Comparison of ENCODE assay signal across 16 cellular contexts in the genomic region with DNA sequence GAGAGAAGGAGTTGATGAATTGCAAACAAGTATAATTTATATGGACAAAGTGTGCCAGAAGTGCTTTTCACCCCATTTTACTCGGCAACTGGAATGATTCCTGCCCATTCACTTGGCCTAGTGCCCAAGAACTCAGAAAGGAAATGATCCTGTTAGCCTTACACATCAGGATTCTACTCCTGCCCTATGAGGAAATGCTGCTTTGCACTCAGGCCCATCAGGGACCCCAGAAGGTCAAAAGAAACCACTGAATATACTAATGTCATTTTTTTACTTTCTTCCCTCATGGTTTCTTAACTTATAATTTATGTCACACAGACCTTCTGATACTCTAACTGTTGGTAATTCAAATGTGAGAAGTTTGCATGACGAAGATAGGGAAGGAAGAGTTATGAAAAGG.
DNase-seq lines count a peak whose midpoint lies in the region; ATAC-seq, FAIRE-seq and TF ChIP-seq lines count a peak whose summit lies in the region.
"Had no signal": no experiment of that assay in that cellular context is flagged by ENCODE, and none has a peak within 500 bp of the region (broad histone marks: within the 10 kb centered on the region; RNA-seq: fewer than 3 reads in every experiment).

No MANE protein-coding gene starts in this region.

- no peaks in the 10 kb centered on the region for H3K79me2 ChIP-seq in PC-3 (ENCODE audit: low read length)
- no peaks in the 10 kb centered on the region for H3K79me2 ChIP-seq in endothelial cell of umbilical vein (ENCODE audit: control insufficient read depth, insufficient read depth, low read length)

- H3K4me3 ChIP-seq in PC-3 (ENCODE audit: low read length) (no peak overlapping the region), endothelial cell of umbilical vein (replicated peaks in 1 of 3; ENCODE audit: insufficient read depth in 1 of 3, low read depth in 1 of 3, low read length in 3 of 3) (no peak overlapping the region), upper lobe of left lung (no peak overlapping the region)
- H3K4me3 ChIP-seq: pancreas, thyroid gland had no signal

- 39 to 41% methylated on average over 2 of the region's 2 CpGs for WGBS in upper lobe of left lung, 2 donors

- CTCF ChIA-PET in activated naive CD4-positive, alpha-beta T cell treated with anti-CD3 and anti-CD28 coated beads for 36 hours (lab: Charles Lee): no interaction called here
- CTCF ChIA-PET in PC-3 (lab: Charles Lee): no interaction called here
- CTCF ChIA-PET in endothelial cell of umbilical vein (lab: Charles Lee): no interaction called here
- CTCF ChIA-PET in WTC11 (lab: Charles Lee): no interaction called here

- H4K20me1 ChIP-seq in PC-3 (ENCODE audit: low read length) (no peaks in the 10 kb centered on the region), endothelial cell of umbilical vein (replicated peaks; ENCODE audit: control insufficient read depth, extremely low read depth, insufficient read depth, low read length) (no peaks in the 10 kb centered on the region)

- peak overlapping the region; percentile 90 for H3K27ac Mint-ChIP-seq in activated naive CD4-positive, alpha-beta T cell treated with anti-CD3 and anti-CD28 coated beads for 36 hours
- no peak overlapping the region for H3K27ac Mint-ChIP-seq in WTC11
- H3K27ac Mint-ChIP-seq: IgD-negative memory B cell, T-cell had no signal

- FAIRE-seq in endothelial cell of umbilical vein (lab: Jason Lieb, UNC): peak; percentile 70
- FAIRE-seq: pancreas had no signal

- H3K36me3 ChIP-seq in PC-3 (ENCODE audit: low read depth, low read length) (no peaks in the 10 kb centered on the region), endothelial cell of umbilical vein (ENCODE audit: control insufficient read depth in 2 of 2, extremely low read depth in 1 of 2, insufficient read depth in 2 of 2, low read length in 2 of 2) (no peaks in the 10 kb centered on the region), upper lobe of left lung (no peaks in the 10 kb centered on the region)
- H3K36me3 ChIP-seq: pancreas, thyroid gland had no signal

- no peaks in the 10 kb centered on the region for H3F3A ChIP-seq in PC-3 (ENCODE audit: low read length, unreplicated experiment)

- H3K9ac ChIP-seq in PC-3 (ENCODE audit: low read length) (no peak overlapping the region), endothelial cell of umbilical vein (replicated peaks; ENCODE audit: extremely low read depth, insufficient read depth, low read length) (no peak overlapping the region)

- peaks cover 15% of the 10 kb centered on the region for H3K36me3 Mint-ChIP-seq in activated naive CD4-positive, alpha-beta T cell treated with anti-CD3 and anti-CD28 coated beads for 36 hours (ENCODE audit: low read depth)
- no peaks in the 10 kb centered on the region for H3K36me3 Mint-ChIP-seq in WTC11

- dilution Hi-C loops in endothelial cell of umbilical vein (cut with MboI; ENCODE audit: extremely low pct_ligation_motif_present, low sequenced_read_pairs): no loop called here

- H3K4me1 Mint-ChIP-seq in activated naive CD4-positive, alpha-beta T cell treated with anti-CD3 and anti-CD28 coated beads for 36 hours (ENCODE audit: low read depth): peaks cover 50% of the 10 kb centered on the region
- no peaks in the 10 kb centered on the region for H3K4me1 Mint-ChIP-seq in WTC11

- TF ChIP-seq POLR2A in endothelial cell of umbilical vein (IDR thresholded peaks at IDR 0.05; ENCODE audit: low read depth, low read length) (no peak), upper lobe of left lung (IDR thresholded peaks at IDR 0.05) (no peak)

- BruUV-seq in PC-3 (replicated peaks; lab: Mats Ljungman, UMichigan): no TSS peak
- BruUV-seq in endothelial cell of umbilical vein (replicated peaks; lab: Mats Ljungman, UMichigan): no TSS peak

- no peaks in the 10 kb centered on the region for H3K9me3 ChIP-seq in PC-3 (ENCODE audit: low read length)
- H3K9me3 ChIP-seq in endothelial cell of umbilical vein (replicated peaks; ENCODE audit: control insufficient read depth, insufficient read depth, low read length): no peaks in the 10 kb centered on the region
- no peaks in the 10 kb centered on the region for H3K9me3 ChIP-seq in upper lobe of left lung
- H3K9me3 ChIP-seq: pancreas, thyroid gland had no signal

- H3K27me3 Mint-ChIP-seq in activated naive CD4-positive, alpha-beta T cell treated with anti-CD3 and anti-CD28 coated beads for 36 hours (ENCODE audit: low read depth): no peaks in the 10 kb centered on the region
- H3K27me3 Mint-ChIP-seq in WTC11 (ENCODE audit: low read depth): no peaks in the 10 kb centered on the region
- H3K27me3 Mint-ChIP-seq: T-cell had no signal

- intact Hi-C loops in activated naive CD4-positive, alpha-beta T cell treated with anti-CD3 and anti-CD28 coated beads for 36 hours (cut with micrococcal nuclease): no loop called here
- intact Hi-C loops in PC-3 (cut with micrococcal nuclease) (no loop called here), endothelial cell of umbilical vein (cut with micrococcal nuclease) (no loop called here)

- H3K9me2 ChIP-seq in PC-3 (replicated peaks; ENCODE audit: low read length): no peaks in the 10 kb centered on the region

- no peak overlapping the region for H3K4me3 Mint-ChIP-seq in activated naive CD4-positive, alpha-beta T cell treated with anti-CD3 and anti-CD28 coated beads for 36 hours
- H3K4me3 Mint-ChIP-seq in WTC11: no peak overlapping the region
- H3K4me3 Mint-ChIP-seq: IgD-negative memory B cell, T-cell had no signal

- DNase-seq in activated naive CD4-positive, alpha-beta T cell treated with anti-CD3 and anti-CD28 coated beads for 36 hours: no peak
- DNase-seq in activated naive CD4-positive, alpha-beta T cell (lab: John Stamatoyannopoulos, UW): no peak
- DNase-seq in PC-3: peak; percentile 8
- peak; percentile 45 for DNase-seq in endothelial cell of umbilical vein (ENCODE audit: low read depth, low spot score)
- DNase-seq in upper lobe of left lung: peak in 1 of 2 donors; percentile 22
- DNase-seq in WTC11 (ENCODE audit: low spot score): no peak
- DNase-seq in superior temporal gyrus (ENCODE audit: extremely low spot score): no peak
- DNase-seq: activated CD4-positive, alpha-beta T cell treated with anti-CD3 and anti-CD28 coated beads, Interleukin-2, amount 50 U/mL, for 1 hour; activated effector memory CD4-positive, alpha-beta T cell treated with Interleukin-2 at 50 U/mL for 16 hours; NCI-H146; pancreas; T-cell; thyroid gland had no signal

- no peaks in the 10 kb centered on the region for H3K9me1 ChIP-seq in endothelial cell of umbilical vein (replicated peaks; ENCODE audit: control insufficient read depth, extremely low read depth, insufficient read depth, low read length)

- POLR2A ChIA-PET in PC-3 (lab: Charles Lee; ENCODE audit: unreplicated experiment) (no interaction called here), endothelial cell of umbilical vein (lab: Charles Lee) (no interaction called here), WTC11 (lab: Charles Lee) (no interaction called here)

- TF ChIP-seq EP300 in upper lobe of left lung (IDR thresholded peaks at IDR 0.05): no peak

- ATAC-seq in PC-3 (no peak), upper lobe of left lung (ENCODE audit: low FRiP score in 2 of 2) (peak in 1 of 2 donors; percentile 55), WTC11 (no peak), GM21447 (IDR thresholded peaks at IDR 0.05; ENCODE audit: unreplicated experiment) (no peak)
- ATAC-seq: Panc1, T-cell had no signal

- H3K27ac ChIP-seq in PC-3 (ENCODE audit: low read length) (no peak overlapping the region), endothelial cell of umbilical vein (ENCODE audit: insufficient read depth, low read depth, low read length) (no peak overlapping the region), upper lobe of left lung (peak overlapping the region in 3 of 4 donors; percentile 31 to 59 (median 57))
- H3K27ac ChIP-seq: pancreas, thyroid gland had no signal

- peaks cover 40% of the 10 kb centered on the region for H3K27me3 ChIP-seq in PC-3 (ENCODE audit: low read length)
- H3K27me3 ChIP-seq in endothelial cell of umbilical vein (ENCODE audit: control insufficient read depth in 2 of 2, insufficient read depth in 2 of 2, low read length in 2 of 2): no peaks in the 10 kb centered on the region
- no peaks in the 10 kb centered on the region for H3K27me3 ChIP-seq in upper lobe of left lung
- H3K27me3 ChIP-seq: pancreas, thyroid gland had no signal

- H3K4me1 ChIP-seq in PC-3 (ENCODE audit: insufficient read depth, low read length) (no peaks in the 10 kb centered on the region), endothelial cell of umbilical vein (ENCODE audit: control insufficient read depth, extremely low read depth, insufficient read depth, low read length) (peaks cover 7% of the 10 kb centered on the region), upper lobe of left lung (no peaks in the 10 kb centered on the region)
- H3K4me1 ChIP-seq: pancreas, thyroid gland had no signal

- no peak overlapping the region for H2AFZ ChIP-seq in PC-3 (ENCODE audit: low read length)
- H2AFZ ChIP-seq in endothelial cell of umbilical vein (ENCODE audit: low read depth, low read length): no peak overlapping the region

- no peak overlapping the region for H3K4me2 ChIP-seq in PC-3 (ENCODE audit: low read length)
- no peak overlapping the region for H3K4me2 ChIP-seq in endothelial cell of umbilical vein (ENCODE audit: insufficient read depth, low read length)

- no peak for TF ChIP-seq CTCF in PC-3 (conservative IDR thresholded peaks at IDR 0.05; ENCODE audit: low read depth, low read length)
- no peak for TF ChIP-seq CTCF in endothelial cell of umbilical vein (IDR thresholded peaks at IDR 0.05; ENCODE audit: extremely low read depth in 1 of 2, insufficient read depth in 1 of 2, low read depth in 1 of 2, low read length in 2 of 2)
- no peak for TF ChIP-seq CTCF in upper lobe of left lung (IDR thresholded peaks at IDR 0.05)
- no peak for TF ChIP-seq CTCF in WTC11 (IDR thresholded peaks at IDR 0.05)

- H3K9me3 Mint-ChIP-seq in activated naive CD4-positive, alpha-beta T cell treated with anti-CD3 and anti-CD28 coated beads for 36 hours: no peaks in the 10 kb centered on the region
- peaks cover 8% of the 10 kb centered on the region for H3K9me3 Mint-ChIP-seq in WTC11
- H3K9me3 Mint-ChIP-seq: IgD-negative memory B cell, T-cell had no signal

TF ChIP-seq in endothelial cell of umbilical vein, 7 proteins besides CTCF, POLR2A, EP300 and RAD21 (continues in another document):
- TF ChIP-seq EZH2 (IDR thresholded peaks at IDR 0.05; ENCODE audit: borderline replicate concordance, low read depth, low read length, severe bottlenecking) (no peak), GATA2 (IDR thresholded peaks at IDR 0.05; ENCODE audit: insufficient read depth, insufficient read length, low read depth, low read length) (no peak), JUN (IDR thresholded peaks at IDR 0.05; ENCODE audit: borderline replicate concordance, insufficient read depth, insufficient read length, low read depth) (no peak)

TF ChIP-seq in WTC11, 78 proteins besides CTCF, POLR2A, EP300 and RAD21 (continues in another document):
- TF ChIP-seq CREB1 (CRISPR knock-in tag; IDR thresholded peaks at IDR 0.05) (no peak), KAT7 (CRISPR knock-in tag; IDR thresholded peaks at IDR 0.05; ENCODE audit: borderline replicate concordance) (no peak), GABPB1 (CRISPR knock-in tag; IDR thresholded peaks at IDR 0.05) (no peak), ZNF138 (CRISPR knock-in tag; conservative IDR thresholded peaks at IDR 0.05) (no peak), ATF1 (CRISPR knock-in tag; IDR thresholded peaks at IDR 0.05) (no peak), TCF7 (CRISPR knock-in tag; IDR thresholded peaks at IDR 0.05; ENCODE audit: low read depth) (no peak)

Comparison
In these comparisons a context has a peak if more than half of its experiments do, and no peak if none do; other contexts are left out.
1. DNase-seq: peak in PC-3 (single experiment) and endothelial cell of umbilical vein (single experiment); none in activated naive CD4-positive, alpha-beta T cell treated with anti-CD3 and anti-CD28 coated beads for 36 hours (single experiment), activated naive CD4-positive, alpha-beta T cell (0 of 4), WTC11 (single experiment) and superior temporal gyrus (single experiment).
2. H3K27ac ChIP-seq: peak in upper lobe of left lung (3 of 4); none in PC-3 (single experiment) and endothelial cell of umbilical vein (single experiment).